In the genomic region with DNA sequence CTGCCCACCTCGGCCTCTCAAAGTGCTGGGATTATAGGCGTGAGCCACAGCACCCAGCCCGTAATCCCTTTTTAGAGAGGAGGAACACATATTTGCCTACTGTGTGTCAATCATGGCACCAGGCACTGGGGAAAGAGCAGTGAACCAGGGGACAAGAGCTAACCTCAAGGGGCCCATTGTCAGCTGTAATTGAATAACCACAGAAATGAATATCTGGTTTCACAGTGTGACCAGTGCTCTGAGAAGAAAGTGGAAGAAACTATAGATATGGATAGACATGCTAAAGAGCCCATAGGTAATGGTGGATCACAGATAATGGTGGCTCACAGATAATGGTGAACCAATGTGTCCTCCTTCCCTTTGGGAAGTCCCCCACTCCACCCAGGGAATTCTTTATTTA, we compare ENCODE assay signal across 16 cellular contexts. TPM values are rescaled to one million over a fixed set of nuclear protein-coding genes. Genes with fewer than 3 reads are reported as not detected.
DNase-seq lines count a peak whose midpoint lies in the region; ATAC-seq and TF ChIP-seq lines count a peak whose summit lies in the region.
"Had no signal": no experiment of that assay in that cellular context is flagged by ENCODE, and none has a peak within 500 bp of the region (broad histone marks: within the 10 kb centered on the region; RNA-seq: fewer than 3 reads in every experiment).

No MANE protein-coding gene starts in this region.

- 89 to 90% methylated on average over 3 of the region's 3 CpGs for WGBS in body of pancreas, 2 donors

- no peaks in the 10 kb centered on the region for H3K36me3 ChIP-seq in body of pancreas (replicated peaks in 1 of 2; ENCODE audit: insufficient read depth in 1 of 2, low read depth in 2 of 2)

- DNase-seq in body of pancreas (no peak), mesenteric fat pad (ENCODE audit: low spot score) (no peak), NCI-H774 (lab: John Stamatoyannopoulos, UW) (no peak), hypothalamus (lab: John Stamatoyannopoulos, UW) (no peak)
- no peak for DNase-seq in activated CD4-positive, CD25-positive, alpha-beta regulatory T cell treated with anti-CD3 and anti-CD28 coated beads, Interleukin-2, amount 50 U/mL, for 72 hours
- DNase-seq: activated CD8-positive, alpha-beta memory T cell treated with anti-CD3 and anti-CD28 coated beads for 24 hours; activated naive CD8-positive, alpha-beta T cell treated with anti-CD3 and anti-CD28 coated beads for 36 hours; GOT3; kidney glomerular epithelial cell; NCI-H1436 had no signal

- TF ChIP-seq POLR2A in body of pancreas (IDR thresholded peaks at IDR 0.05), result no peak

- no peak for TF ChIP-seq CTCF in body of pancreas (IDR thresholded peaks at IDR 0.05)

- H3K4me1 ChIP-seq in body of pancreas, result peaks cover 48% of the 10 kb centered on the region

- H3K27me3 ChIP-seq in body of pancreas, result no peaks in the 10 kb centered on the region

- peak; percentile 90 for ATAC-seq in GM18520 (IDR thresholded peaks at IDR 0.05; ENCODE audit: unreplicated experiment)
- ATAC-seq in GM21576 (IDR thresholded peaks at IDR 0.05; ENCODE audit: unreplicated experiment), result peak; percentile 57
- ATAC-seq in HG03457 (IDR thresholded peaks at IDR 0.05; ENCODE audit: unreplicated experiment), result peak; percentile 59
- no peak for ATAC-seq in body of pancreas

- peak overlapping the region; percentile 26 to 76 (median 48) for H3K27ac ChIP-seq in body of pancreas

- intact Hi-C loops in body of pancreas (cut with DNase I), result no loop called here

- H3K9me3 ChIP-seq in body of pancreas, result no peaks in the 10 kb centered on the region

- H3K4me3 ChIP-seq in body of pancreas, result no peak overlapping the region

RNA-seq across cellular contexts. Expression of a gene that starts 8.6 kb away (rescaled TPM):
- total RNA-seq in body of pancreas (10 to 100 TPM in 1 of 2 donors, 1 to 10 TPM in 1; 7.6 to 12.2 TPM), mesenteric fat pad (1.4 TPM)

RNA-seq across cellular contexts. Expression of a gene that starts 32.0 kb away (rescaled TPM):
- total RNA-seq in body of pancreas (1 to 10 TPM in 1 of 2 donors, not detected in 1; 6.6 TPM), mesenteric fat pad (9.2 TPM)
- total RNA-seq: activated naive CD8-positive, alpha-beta T cell treated with anti-CD3 and anti-CD28 coated beads for 36 hours; dermis microvascular lymphatic vessel endothelial cell; fibroblast of villous mesenchyme; HT-29 had no signal

RNA-seq across cellular contexts. Expression of a gene that starts 37.2 kb away (rescaled TPM):
- total RNA-seq in body of pancreas (10 to 100 TPM; 22.7 to 30.9 TPM), mesenteric fat pad (32.3 TPM)

RNA-seq across cellular contexts. Expression of a gene that starts 48.0 kb away (rescaled TPM):
- total RNA-seq in body of pancreas (10 to 100 TPM; 53.7 to 62.0 TPM), mesenteric fat pad (276 TPM)
